In the genomic region with DNA sequence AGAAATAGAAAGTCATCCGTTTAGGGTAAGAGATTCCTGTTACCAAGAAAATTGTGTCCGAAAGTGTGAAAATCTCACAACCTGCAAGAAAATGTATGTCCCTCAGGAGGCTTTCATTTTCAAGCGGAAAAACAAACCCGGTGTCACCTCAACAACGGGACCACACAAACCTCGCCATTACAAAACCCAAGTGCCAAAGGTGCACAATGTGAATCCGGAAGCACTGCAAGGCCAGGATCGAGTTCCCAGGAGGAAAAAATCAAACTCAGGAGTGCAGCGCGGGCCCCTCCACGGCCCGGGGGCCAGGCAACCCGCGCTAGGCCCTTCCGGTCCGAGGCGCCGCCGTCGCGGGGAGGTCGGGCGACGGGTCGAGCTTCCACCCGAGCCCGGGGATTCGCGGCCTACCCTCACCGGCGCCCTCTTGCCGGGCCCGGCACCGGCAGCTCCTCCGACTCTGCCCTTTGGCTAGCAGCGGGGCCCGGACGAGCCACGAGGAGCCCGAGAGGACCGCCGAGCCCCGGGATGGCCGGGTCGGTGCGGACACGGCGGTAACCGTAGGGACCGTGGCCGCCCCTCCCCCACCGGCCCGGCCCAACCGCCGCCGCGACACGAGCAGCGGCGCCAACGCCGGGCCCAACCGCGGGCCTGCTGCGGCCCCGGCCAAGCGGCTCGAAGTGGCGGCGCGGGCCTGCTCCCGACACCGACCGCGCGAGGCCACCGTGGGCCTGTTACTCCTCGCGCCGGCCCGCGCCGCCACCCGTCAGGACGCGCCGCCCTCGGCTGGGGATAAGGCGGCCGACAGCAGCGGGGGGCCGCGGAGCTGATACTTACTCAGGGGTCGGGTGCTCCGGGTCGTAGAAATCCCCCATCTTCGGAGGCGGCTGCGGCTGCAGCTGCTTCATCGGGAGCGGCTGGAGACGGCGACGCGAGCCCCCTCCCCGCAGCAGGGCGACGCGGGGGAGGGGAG, we compare ENCODE assay signal across 8 cellular contexts. TPM values are rescaled to one million over a fixed set of nuclear protein-coding genes. Genes with fewer than 3 reads are reported as not detected.
DNase-seq lines count a peak whose midpoint lies in the region; ATAC-seq and TF ChIP-seq lines count a peak whose summit lies in the region.

No MANE protein-coding gene starts in this region.

- peak; percentile 32 for DNase-seq in AG08395 (ENCODE audit: low spot score)
- peak; percentile 4 for DNase-seq in SHP77 treated with DMSO at 0.1 percent for 48 hours (lab: John Stamatoyannopoulos, UW)
- DNase-seq in head of caudate nucleus = peak in 41 of 42 donors; percentile 9 to 80 (median 58)
- peak; percentile 41 to 73 (median 57) for DNase-seq in ovary
- no peak for DNase-seq in thoracic aorta (ENCODE audit: low spot score)

- no peaks in the 10 kb centered on the region for H3K9me3 ChIP-seq in ovary
- no peaks in the 10 kb centered on the region for H3K9me3 ChIP-seq in thoracic aorta

- TF ChIP-seq EP300 in ovary (IDR thresholded peaks at IDR 0.05) = no peak

- 0 to 1% (median 0%) methylated on average over 59 to 109 of the region's 109 CpGs for WGBS in ovary, 3 donors

- peaks cover 9% of the 10 kb centered on the region for H3K36me3 Mint-ChIP-seq in activated naive CD4-positive, alpha-beta T cell treated with anti-CD3 and anti-CD28 coated beads, Interleukin-2, amount 50 U/mL, for 24 hours

- peak overlapping the region; percentile 99 for H3K4me3 Mint-ChIP-seq in activated naive CD4-positive, alpha-beta T cell treated with anti-CD3 and anti-CD28 coated beads, Interleukin-2, amount 50 U/mL, for 24 hours

- peak overlapping the region; percentile 93 to 95 for H3K27ac ChIP-seq in ovary
- H3K27ac ChIP-seq in thoracic aorta = peak overlapping the region; percentile 92 to 94

- intact Hi-C loops in head of caudate nucleus (cut with DNase I) = loop anchor here (5.0 to 10.0 kb wide), 3 partner anchors 119 to 219 kb away; partner anchors contain the start of genes KIF9, KLHL18 and PTPN23
- intact Hi-C loops in ovary (cut with DNase I) = loop anchor here in 2 of 4 donors (10.0 kb wide), 1 partner anchor 149 kb away; no protein-coding TSS in a partner anchor

- peak overlapping the region; percentile 98 for H3K27ac Mint-ChIP-seq in activated naive CD4-positive, alpha-beta T cell treated with anti-CD3 and anti-CD28 coated beads, Interleukin-2, amount 50 U/mL, for 24 hours

- ATAC-seq in GM19023 (IDR thresholded peaks at IDR 0.05; ENCODE audit: unreplicated experiment) (peak; percentile 24), HG03196 (IDR thresholded peaks at IDR 0.05; ENCODE audit: unreplicated experiment) (peak; percentile 26), thoracic aorta (ENCODE audit: insufficient number of reproducible peaks, low FRiP score, low read depth) (peak; percentile 24)

- H3K36me3 ChIP-seq in ovary = no peaks in the 10 kb centered on the region
- H3K36me3 ChIP-seq in thoracic aorta = no peaks in the 10 kb centered on the region

- peaks cover 63% of the 10 kb centered on the region for H3K4me1 Mint-ChIP-seq in activated naive CD4-positive, alpha-beta T cell treated with anti-CD3 and anti-CD28 coated beads, Interleukin-2, amount 50 U/mL, for 24 hours

- TF ChIP-seq CTCF in ovary (IDR thresholded peaks at IDR 0.05) (no peak), thoracic aorta (IDR thresholded peaks at IDR 0.05) (no peak)

- no peaks in the 10 kb centered on the region for H3K9me3 Mint-ChIP-seq in activated naive CD4-positive, alpha-beta T cell treated with anti-CD3 and anti-CD28 coated beads, Interleukin-2, amount 50 U/mL, for 24 hours

- H3K27me3 ChIP-seq in ovary (no peaks in the 10 kb centered on the region), thoracic aorta (replicated peaks; ENCODE audit: insufficient read depth) (no peaks in the 10 kb centered on the region)

- H3K4me3 ChIP-seq in ovary = peak overlapping the region; percentile 98
- peak overlapping the region; percentile 93 for H3K4me3 ChIP-seq in thoracic aorta

- no peaks in the 10 kb centered on the region for H3K27me3 Mint-ChIP-seq in activated naive CD4-positive, alpha-beta T cell treated with anti-CD3 and anti-CD28 coated beads, Interleukin-2, amount 50 U/mL, for 24 hours

- H3K4me1 ChIP-seq in ovary (ENCODE audit: insufficient read depth) (peaks cover 13% of the 10 kb centered on the region), thoracic aorta (ENCODE audit: control insufficient read depth in 1 of 2, low read depth in 2 of 2) (peaks cover 35 to 55% of the 10 kb centered on the region in 2 donors)

- no peak for TF ChIP-seq POLR2A in ovary (IDR thresholded peaks at IDR 0.05)

RNA-seq across cellular contexts. Expression of gene SETD2, which starts 0.6 kb away (rescaled TPM):
- total RNA-seq in ovary (10 to 100 TPM; 46.4 to 62.9 (median 51.2) TPM), thoracic aorta (10 to 100 TPM; 44.3 to 78.9 TPM)
- 10 to 100 TPM; 22.9 to 28.8 TPM for polyA plus RNA-seq in ovary
